In the genomic region with DNA sequence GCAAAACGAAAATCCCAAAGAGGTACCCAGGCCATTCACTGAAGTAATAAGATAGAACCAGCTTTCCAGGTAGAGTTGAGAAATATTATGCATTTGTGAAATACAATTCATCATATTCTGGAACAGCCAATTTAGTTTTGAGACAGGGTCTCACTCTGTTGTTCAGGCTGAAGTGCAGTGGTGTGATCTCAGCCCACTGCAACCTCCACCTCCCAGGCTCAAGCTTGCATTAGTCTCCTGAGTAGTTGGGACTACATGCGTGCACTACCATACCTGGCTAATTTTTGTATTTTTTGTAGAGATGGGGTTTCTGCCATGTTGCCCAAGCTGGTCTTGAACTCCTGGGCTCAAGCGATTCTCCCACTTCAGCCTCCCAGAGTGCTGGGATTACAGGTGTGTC, we compare ENCODE assay signal across 6 cellular contexts. TPM values are rescaled to one million over a fixed set of nuclear protein-coding genes. Genes with fewer than 3 reads are reported as not detected.
DNase-seq lines count a peak whose midpoint lies in the region; ATAC-seq and TF ChIP-seq lines count a peak whose summit lies in the region.
"Not testable (repeated sequence)": the region's sequence is repeated elsewhere in the genome, so short reads cannot be mapped to it uniquely, and the experiment has no call there.

No MANE protein-coding gene starts in this region.

- not testable (repeated sequence) for H3K27ac Mint-ChIP-seq in GM23338

- peaks cover 45% of the 10 kb centered on the region; the same call in 1 of the 2 replicates for H3K36me3 ChIP-seq in BLaER1
- H3K36me3 ChIP-seq in GM23338 (ENCODE audit: insufficient read depth); SU-DHL-6 (ENCODE audit: low read length); neutrophil; psoas muscle (ENCODE audit: insufficient read depth in 1 of 2, low read depth in 1 of 2); tibial artery: not testable (repeated sequence)

- not testable (repeated sequence) for TF ChIP-seq CTCF in GM23338 (conservative IDR thresholded peaks at IDR 0.05; ENCODE audit: low read depth in 2 of 2); SU-DHL-6 (IDR thresholded peaks at IDR 0.05; ENCODE audit: insufficient read depth, low read length, poor library complexity, severe bottlenecking); neutrophil (IDR thresholded peaks at IDR 0.05); psoas muscle (IDR thresholded peaks at IDR 0.05); tibial artery (IDR thresholded peaks at IDR 0.05)

- H3K9me3 ChIP-seq in BLaER1; SU-DHL-6 (ENCODE audit: insufficient read depth, low read length); neutrophil; psoas muscle; tibial artery: not testable (repeated sequence)

- peak overlapping the region; percentile 96 for H3K4me2 ChIP-seq in BLaER1
- H3K4me2 ChIP-seq in GM23338; SU-DHL-6 (ENCODE audit: low read depth, low read length, poor library complexity, severe bottlenecking): not testable (repeated sequence)

- DNase-seq in GM23338 (ENCODE audit: low spot score); psoas muscle; tibial artery: not testable (repeated sequence)

- not testable (repeated sequence) for H3K9me3 Mint-ChIP-seq in GM23338

- not testable (repeated sequence) for H4K20me1 ChIP-seq in BLaER1; SU-DHL-6 (ENCODE audit: low read depth, low read length)
- H4K20me1 ChIP-seq in GM23338 (replicated peaks; ENCODE audit: insufficient read depth): peaks cover 69% of the 10 kb centered on the region

- H3K9me2 ChIP-seq in GM23338 (ENCODE audit: insufficient read depth); SU-DHL-6 (replicated peaks; ENCODE audit: insufficient read depth, low read length): not testable (repeated sequence)

- peaks cover 33% of the 10 kb centered on the region; the same call in 2 of the 3 replicates for H3K36me3 Mint-ChIP-seq in GM23338 (ENCODE audit: low read depth)

- peak overlapping the region; percentile 75 for H3K27ac ChIP-seq in BLaER1
- 0 out of 2 replicates have a peak overlapping the region, but pooled peaks have one; percentile 29 for H3K27ac ChIP-seq in GM23338 (ENCODE audit: low read depth)
- H3K27ac ChIP-seq in SU-DHL-6 (ENCODE audit: low read depth, low read length): peak overlapping the region; percentile 89; the same call in 1 of the 2 replicates
- H3K27ac ChIP-seq in neutrophil: peak overlapping the region; percentile 12
- H3K27ac ChIP-seq in psoas muscle: peak overlapping the region; percentile 15
- H3K27ac ChIP-seq in tibial artery: peak overlapping the region; percentile 39 to 60

- not testable (repeated sequence) for H3K9ac ChIP-seq in BLaER1; SU-DHL-6 (ENCODE audit: low read length)

- intact Hi-C loops in psoas muscle (cut with DNase I): loop anchor here in 1 of 2 donors (5.0 kb wide), 1 partner anchor 43 kb away; no protein-coding TSS in a partner anchor
- intact Hi-C loops in tibial artery (cut with DNase I; ENCODE audit: low total_unique reads): not testable (repeated sequence)

- not testable (repeated sequence) for H3K27me3 ChIP-seq in BLaER1; GM23338 (ENCODE audit: insufficient read depth); SU-DHL-6 (ENCODE audit: low read length); neutrophil; psoas muscle (ENCODE audit: insufficient read depth in 3 of 3, low read length in 2 of 3); tibial artery

- 94 to 97% (median 95%) methylated on average over 3 of the region's 3 CpGs for WGBS in psoas muscle, 3 donors

- H3K79me2 ChIP-seq in GM23338 (replicated peaks; ENCODE audit: insufficient read depth) (peaks cover 96% of the 10 kb centered on the region), SU-DHL-6 (ENCODE audit: insufficient read depth, low read length) (peaks cover 39% of the 10 kb centered on the region; the same call in 1 of the 2 replicates)

- not testable (repeated sequence) for H3K4me3 ChIP-seq in BLaER1; GM23338; SU-DHL-6 (ENCODE audit: insufficient read depth, low read length, poor library complexity, severe bottlenecking); neutrophil (ENCODE audit: low read depth in 1 of 2, low read length in 1 of 2); psoas muscle; tibial artery

- H3K4me1 ChIP-seq in BLaER1 (peaks cover 74% of the 10 kb centered on the region), GM23338 (ENCODE audit: insufficient read depth) (peaks cover 40% of the 10 kb centered on the region), neutrophil (ENCODE audit: control insufficient read depth in 1 of 2, insufficient read depth in 1 of 2, low read depth in 1 of 2, low read length in 1 of 2) (peaks cover 45 to 54% of the 10 kb centered on the region in 2 experiments), psoas muscle (peaks cover 59% of the 10 kb centered on the region), tibial artery (peaks cover 0 to 95% (median 46%) of the 10 kb centered on the region in 4 donors)

- H3K4me1 Mint-ChIP-seq in GM23338: peaks cover 42% of the 10 kb centered on the region

- H3F3A ChIP-seq in GM23338 (replicated peaks; ENCODE audit: low read depth): not testable (repeated sequence)
- peaks cover 22% of the 10 kb centered on the region; the same call in 1 of the 2 replicates for H3F3A ChIP-seq in SU-DHL-6 (ENCODE audit: insufficient read depth)

- peaks cover 12% of the 10 kb centered on the region for H3K27me3 Mint-ChIP-seq in GM23338 (ENCODE audit: insufficient read depth, low read depth, poor library complexity)

- H3K4me3 Mint-ChIP-seq in GM23338: not testable (repeated sequence)

- H2AFZ ChIP-seq in GM23338; SU-DHL-6 (ENCODE audit: low read depth, low read length, severe bottlenecking): not testable (repeated sequence)

- not testable (repeated sequence) for ATAC-seq in GM23338, psoas muscle

RNA-seq across cellular contexts. Expression of a gene that starts 16.7 kb away (rescaled TPM):
- 234 and 254 TPM in 2 replicates for total RNA-seq in GM23338 (2014; rRNA removed; shearing (Covaris generic))
- polyA plus RNA-seq in GM23338 (2016; fragmentation: Nextera tagmentation; extraction: Ambion mirVana): 58.0 and 60.7 TPM in 2 replicates
- total RNA-seq in psoas muscle: 100 to 1,000 TPM in 3 of 4 donors, 10 to 100 TPM in 1; 89.1 to 426 (median 179) TPM
- polyA plus RNA-seq in psoas muscle: 10 to 100 TPM; 54.5 to 93.2 (median 91.4) TPM

Comparison
In these comparisons a context has a peak if more than half of its experiments do, and no peak if none do; other contexts are left out.
1. H3K27ac ChIP-seq: peak in every context shown above with its lines; median percentile 89 in SU-DHL-6; 75 in BLaER1; 50 in tibial artery; 29 in GM23338; 15 in psoas muscle; 12 in neutrophil.